Comparison of ENCODE assay signal across 20 cellular contexts in genomic region chr1:192133350-192133950, GRCh38. TPM values are rescaled to one million over a fixed set of nuclear protein-coding genes. Genes with fewer than 3 reads are reported as not detected.
A peak's percentile ranks its signal among the peaks of the same experiment; 100 is the strongest.
DNase-seq lines count a peak whose midpoint lies in the region; ATAC-seq, FAIRE-seq and TF ChIP-seq lines count a peak whose summit lies in the region.
"Had no signal": no experiment of that assay in that cellular context is flagged by ENCODE, and none has a peak within 500 bp of the region (broad histone marks: within the 10 kb centered on the region; RNA-seq: fewer than 3 reads in every experiment).

No MANE protein-coding gene starts in this region.

- H3K27ac ChIP-seq in endothelial cell of umbilical vein (ENCODE audit: insufficient read depth, low read depth, low read length), result peak overlapping the region; percentile 74
- H3K27ac ChIP-seq in upper lobe of left lung, result no peak overlapping the region
- H3K27ac ChIP-seq: prostate gland, uterus had no signal

- no peaks in the 10 kb centered on the region for H3K79me2 ChIP-seq in endothelial cell of umbilical vein (ENCODE audit: control insufficient read depth, insufficient read depth, low read length)

- WGBS in upper lobe of left lung, 2 donors, result 86 to 93% methylated on average over 1 of the region's 1 CpG

- dilution Hi-C loops in endothelial cell of umbilical vein (cut with MboI; ENCODE audit: extremely low pct_ligation_motif_present, low sequenced_read_pairs), result no loop called here

- no peak for TF ChIP-seq EP300 in upper lobe of left lung (IDR thresholded peaks at IDR 0.05)

- H2AFZ ChIP-seq in endothelial cell of umbilical vein (ENCODE audit: low read depth, low read length), result no peak overlapping the region

- no peaks in the 10 kb centered on the region for H3K27me3 ChIP-seq in endothelial cell of umbilical vein (ENCODE audit: control insufficient read depth in 2 of 2, insufficient read depth in 2 of 2, low read length in 2 of 2)
- no peaks in the 10 kb centered on the region for H3K27me3 ChIP-seq in upper lobe of left lung
- H3K27me3 ChIP-seq: uterus had no signal

- no peak for ATAC-seq in HG03439 (IDR thresholded peaks at IDR 0.05; ENCODE audit: unreplicated experiment)
- no peak for ATAC-seq in upper lobe of left lung (ENCODE audit: low FRiP score in 2 of 2)

- H3K4me3 ChIP-seq in AG09309 (ENCODE audit: control insufficient read depth, low read depth, low read length) (no peak overlapping the region), endothelial cell of umbilical vein (replicated peaks in 1 of 3; ENCODE audit: insufficient read depth in 1 of 3, low read depth in 1 of 3, low read length in 3 of 3) (no peak overlapping the region), upper lobe of left lung (no peak overlapping the region)
- H3K4me3 ChIP-seq: prostate gland, smooth muscle cell, uterus had no signal

- peak; percentile 11 for DNase-seq in AG09309 (ENCODE audit: low read depth)
- peak; percentile 33 for DNase-seq in RCC 7860 (ENCODE audit: low spot score)
- peak; percentile 77 for DNase-seq in endothelial cell of umbilical vein (ENCODE audit: low read depth, low spot score)
- DNase-seq in kidney tubule cell (ENCODE audit: low spot score), result peak; percentile 51
- DNase-seq in upper lobe of left lung, result no peak
- DNase-seq in NCI-H82 (lab: John Stamatoyannopoulos, UW), result no peak
- DNase-seq in activated effector memory CD4-positive, alpha-beta T cell treated with anti-CD3 and anti-CD28 coated beads, Interleukin-2, amount 50 U/mL, for 16 hours, result no peak
- DNase-seq: activated CD4-positive, alpha-beta T cell treated with anti-CD3 and anti-CD28 coated beads, Interleukin-2, amount 10 ng/mL, durations not matched to agents 24 days and 14 days; activated naive CD4-positive, alpha-beta T cell; anterior cingulate cortex; CD4-positive, alpha-beta memory T cell; KBM-7; NCI-H2029; nephron progenitor cell; stimulated activated CD4-positive, alpha-beta T cell treated with anti-CD3 and anti-CD28 coated beads, Interleukin-4, amount 100 ng/mL, for 1 hour; uterus had no signal

- H3K4me2 ChIP-seq in endothelial cell of umbilical vein (ENCODE audit: insufficient read depth, low read length), result no peak overlapping the region
- H3K4me2 ChIP-seq: smooth muscle cell had no signal

- peak overlapping the region; percentile 31 for H3K9ac ChIP-seq in endothelial cell of umbilical vein (replicated peaks; ENCODE audit: extremely low read depth, insufficient read depth, low read length)

- no peaks in the 10 kb centered on the region for H3K36me3 ChIP-seq in endothelial cell of umbilical vein (ENCODE audit: control insufficient read depth in 2 of 2, extremely low read depth in 1 of 2, insufficient read depth in 2 of 2, low read length in 2 of 2)
- no peaks in the 10 kb centered on the region for H3K36me3 ChIP-seq in upper lobe of left lung
- H3K36me3 ChIP-seq: prostate gland, uterus had no signal

- H3K9me1 ChIP-seq in endothelial cell of umbilical vein (replicated peaks; ENCODE audit: control insufficient read depth, extremely low read depth, insufficient read depth, low read length), result no peaks in the 10 kb centered on the region

- H3K9me3 ChIP-seq in endothelial cell of umbilical vein (replicated peaks; ENCODE audit: control insufficient read depth, insufficient read depth, low read length), result no peaks in the 10 kb centered on the region
- H3K9me3 ChIP-seq in upper lobe of left lung, result no peaks in the 10 kb centered on the region
- H3K9me3 ChIP-seq: prostate gland, uterus had no signal

- POLR2A ChIA-PET in endothelial cell of umbilical vein (lab: Charles Lee), result no interaction called here

- no peak for TF ChIP-seq POLR2A in endothelial cell of umbilical vein (IDR thresholded peaks at IDR 0.05; ENCODE audit: low read depth, low read length)
- TF ChIP-seq POLR2A in upper lobe of left lung (IDR thresholded peaks at IDR 0.05), result no peak

- BruUV-seq in endothelial cell of umbilical vein (replicated peaks; lab: Mats Ljungman, UMichigan), result no TSS peak

- FAIRE-seq in RCC 7860 (lab: Jason Lieb, UNC), result peak; percentile 59
- no peak for FAIRE-seq in endothelial cell of umbilical vein (lab: Jason Lieb, UNC)

- intact Hi-C loops in endothelial cell of umbilical vein (cut with micrococcal nuclease), result loop anchor here (1.0 kb wide), 1 partner anchor 28 kb away; no protein-coding TSS in a partner anchor

- H3K4me1 ChIP-seq in endothelial cell of umbilical vein (ENCODE audit: control insufficient read depth, extremely low read depth, insufficient read depth, low read length), result peaks cover 8% of the 10 kb centered on the region
- H3K4me1 ChIP-seq in upper lobe of left lung, result no peaks in the 10 kb centered on the region
- H3K4me1 ChIP-seq: prostate gland, uterus had no signal

- TF ChIP-seq CTCF in AG09309 (IDR thresholded peaks at IDR 0.05; ENCODE audit: control insufficient read depth, insufficient read depth, low read depth, low read length, missing control alignments), result no peak
- TF ChIP-seq CTCF in endothelial cell of umbilical vein (IDR thresholded peaks at IDR 0.05; ENCODE audit: extremely low read depth in 1 of 2, insufficient read depth in 1 of 2, low read depth in 1 of 2, low read length in 2 of 2), result no peak
- no peak for TF ChIP-seq CTCF in upper lobe of left lung (IDR thresholded peaks at IDR 0.05)

- no peaks in the 10 kb centered on the region for H4K20me1 ChIP-seq in endothelial cell of umbilical vein (replicated peaks; ENCODE audit: control insufficient read depth, extremely low read depth, insufficient read depth, low read length)

- CTCF ChIA-PET in endothelial cell of umbilical vein (lab: Charles Lee), result no interaction called here

TF ChIP-seq in endothelial cell of umbilical vein, 7 proteins besides CTCF, POLR2A, EP300 and RAD21:
- TF ChIP-seq JUN (IDR thresholded peaks at IDR 0.05; ENCODE audit: borderline replicate concordance, insufficient read depth, insufficient read length, low read depth) (peak; percentile 69), MAX (IDR thresholded peaks at IDR 0.05; ENCODE audit: insufficient read depth, insufficient read length) (no peak), MYC (IDR thresholded peaks at IDR 0.05; ENCODE audit: low read depth, low read length) (no peak), FOS (IDR thresholded peaks at IDR 0.05; ENCODE audit: borderline replicate concordance, insufficient read depth, low read length) (peak; percentile 92), GATA2 (IDR thresholded peaks at IDR 0.05; ENCODE audit: insufficient read depth, insufficient read length, low read depth, low read length) (no peak), POLR2AphosphoS5 (IDR thresholded peaks at IDR 0.05; ENCODE audit: insufficient read depth, low read depth, low read length) (no peak), EZH2 (IDR thresholded peaks at IDR 0.05; ENCODE audit: borderline replicate concordance, low read depth, low read length, severe bottlenecking) (no peak)

RNA-seq across cellular contexts. Expression of gene RGS18, which starts 24.8 kb away (rescaled TPM):
- total RNA-seq in endothelial cell of umbilical vein, result not detected in 2 replicates
- polyA plus RNA-seq in endothelial cell of umbilical vein, result not detected in 2 replicates
- polyA plus RNA-seq in endothelial cell of umbilical vein (2011; cell fraction: cytosol; rRNA removed), result not detected in 2 replicates
- polyA plus RNA-seq in endothelial cell of umbilical vein (2011; cell fraction: nucleus; rRNA removed), result not detected in 2 replicates
- not detected in 2 replicates for polyA plus RNA-seq in endothelial cell of umbilical vein (2012)
- polyA minus RNA-seq in endothelial cell of umbilical vein, result not detected in 2 replicates
- not detected for polyA minus RNA-seq in endothelial cell of umbilical vein (2011; cell fraction: cytosol; rRNA and poly(A)+ RNA removed)
- not detected in 2 replicates for polyA minus RNA-seq in endothelial cell of umbilical vein (2011; cell fraction: nucleus; rRNA and poly(A)+ RNA removed)
- total RNA-seq in upper lobe of left lung, result 10 to 100 TPM in 1 of 6 donors, 1 to 10 TPM in 5; 3.1 to 13.8 (median 9.1) TPM
- total RNA-seq: NCI-H460, smooth muscle cell had no signal
- polyA plus RNA-seq: smooth muscle cell had no signal

Comparison
In these comparisons a context has a peak if more than half of its experiments do, and no peak if none do; other contexts are left out.
1. DNase-seq: peak in AG09309 (single experiment), RCC 7860 (single experiment), endothelial cell of umbilical vein (single experiment) and kidney tubule cell (single experiment); none in upper lobe of left lung (0 of 2), NCI-H82 (single experiment) and activated effector memory CD4-positive, alpha-beta T cell treated with anti-CD3 and anti-CD28 coated beads, Interleukin-2, amount 50 U/mL, for 16 hours (single experiment).